In the genomic region with DNA sequence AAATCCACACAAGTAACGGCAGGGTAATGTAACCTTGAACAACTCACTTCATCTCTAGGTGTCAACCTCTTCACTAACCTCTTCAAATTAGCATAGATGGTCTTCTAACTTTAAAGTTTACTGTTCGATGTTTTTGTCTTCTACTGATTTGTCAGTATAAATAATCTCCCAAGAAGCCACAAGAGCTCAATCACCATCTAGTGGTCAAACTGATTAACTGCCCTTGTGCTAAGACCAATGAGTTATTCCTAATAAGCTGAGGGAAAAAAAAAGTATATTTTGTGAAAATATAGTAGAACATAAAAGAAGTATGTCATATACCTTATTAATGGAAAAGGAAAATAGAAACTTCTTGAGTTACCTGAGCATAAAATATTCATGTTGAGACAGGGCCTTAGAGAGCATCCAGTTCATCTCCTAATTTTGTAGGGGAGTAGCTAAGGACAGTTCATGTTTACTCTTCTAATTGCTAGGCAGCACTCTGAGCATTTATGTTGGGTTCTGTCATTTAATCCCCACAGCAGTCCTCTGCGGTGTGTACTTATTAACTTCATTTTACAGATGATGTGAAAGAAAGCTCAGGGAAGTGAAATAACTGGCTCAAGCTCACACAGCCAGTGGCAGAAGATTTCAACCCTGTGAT, we compare ENCODE assay signal across 8 cellular contexts.
DNase-seq lines count a peak whose midpoint lies in the region; ATAC-seq and TF ChIP-seq lines count a peak whose summit lies in the region.

No MANE protein-coding gene starts in this region.

- H3K4me3 ChIP-seq in liver (ENCODE audit: low read depth in 1 of 3, low read length in 3 of 3): no peak overlapping the region

- 58% methylated on average over 3 of the region's 3 CpGs for WGBS in liver

- ATAC-seq in HG02852 (IDR thresholded peaks at IDR 0.05; ENCODE audit: unreplicated experiment): peak; percentile 78

- no peaks in the 10 kb centered on the region for H3K9me3 ChIP-seq in liver (ENCODE audit: control insufficient read depth in 4 of 4, low read length in 3 of 4)

- no peak overlapping the region for H3K27ac ChIP-seq in liver (ENCODE audit: low read depth in 1 of 2, low read length in 2 of 2)

- peak; percentile 46 for DNase-seq in A172 (ENCODE audit: low spot score)
- DNase-seq in GM10266 (ENCODE audit: extremely low spot score): peak; percentile 49
- peak; percentile 33 for DNase-seq in NCI-H524 treated with DMSO at 0.1 percent for 48 hours (lab: John Stamatoyannopoulos, UW)
- peak; percentile 31 for DNase-seq in cerebellum (ENCODE audit: low spot score)
- no peak for DNase-seq in stimulated activated CD4-positive, alpha-beta T cell treated with anti-CD3 and anti-CD28 coated beads, Interleukin-12 subunit alpha, Interleukin-12 subunit beta, amount 100 ng/mL, for 4 hours
- DNase-seq in C1 segment of cervical spinal cord (lab: John Stamatoyannopoulos, UW): no peak

- peak; percentile 97 to 98 for TF ChIP-seq RAD21 in liver (IDR thresholded peaks at IDR 0.05)

- H3K36me3 ChIP-seq in liver (ENCODE audit: control insufficient read depth in 4 of 4, insufficient read depth in 3 of 4, low read depth in 1 of 4, low read length in 3 of 4): peaks cover 5 to 50% (median 24%) of the 10 kb centered on the region in 4 donors

- no peaks in the 10 kb centered on the region for H3K27me3 ChIP-seq in liver (ENCODE audit: control insufficient read depth in 4 of 4, insufficient read depth in 4 of 4, low read length in 3 of 4)

- TF ChIP-seq CTCF in GM10266 (IDR thresholded peaks at IDR 0.05; ENCODE audit: control insufficient read depth, insufficient read depth, low read depth, missing control alignments) (peak; percentile 68), liver (IDR thresholded peaks at IDR 0.05; ENCODE audit: low read depth, low read length, missing input control) (peak; percentile 76)

- H3K4me1 ChIP-seq in liver (ENCODE audit: control insufficient read depth in 4 of 4, insufficient read depth in 4 of 4, low read length in 3 of 4): peaks cover 0 to 7% (median 3%) of the 10 kb centered on the region in 4 donors

- no peak overlapping the region for H3K9ac ChIP-seq in liver (ENCODE audit: low read depth in 1 of 2, low read length in 2 of 2)

TF ChIP-seq in liver, 16 proteins besides CTCF, POLR2A, EP300 and RAD21:
- no peak for TF ChIP-seq FOXA2 (IDR thresholded peaks at IDR 0.05)
- no peak for TF ChIP-seq EGR1 (IDR thresholded peaks at IDR 0.05; ENCODE audit: low read depth in 2 of 2)
- no peak for TF ChIP-seq HNF4G (IDR thresholded peaks at IDR 0.05)
- no peak for TF ChIP-seq TAF1 (conservative IDR thresholded peaks at IDR 0.05)
- TF ChIP-seq, protein P1, sequence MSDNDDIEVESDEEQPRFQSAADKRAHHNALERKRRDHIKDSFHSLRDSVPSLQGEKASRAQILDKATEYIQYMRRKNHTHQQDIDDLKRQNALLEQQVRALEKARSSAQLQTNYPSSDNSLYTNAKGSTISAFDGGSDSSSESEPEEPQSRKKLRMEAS (IDR thresholded peaks at IDR 0.05): no peak
- no peak for TF ChIP-seq HNF4A (conservative IDR thresholded peaks at IDR 0.05)
- no peak for TF ChIP-seq NR2F2 (IDR thresholded peaks at IDR 0.05)
- TF ChIP-seq, protein P2, sequence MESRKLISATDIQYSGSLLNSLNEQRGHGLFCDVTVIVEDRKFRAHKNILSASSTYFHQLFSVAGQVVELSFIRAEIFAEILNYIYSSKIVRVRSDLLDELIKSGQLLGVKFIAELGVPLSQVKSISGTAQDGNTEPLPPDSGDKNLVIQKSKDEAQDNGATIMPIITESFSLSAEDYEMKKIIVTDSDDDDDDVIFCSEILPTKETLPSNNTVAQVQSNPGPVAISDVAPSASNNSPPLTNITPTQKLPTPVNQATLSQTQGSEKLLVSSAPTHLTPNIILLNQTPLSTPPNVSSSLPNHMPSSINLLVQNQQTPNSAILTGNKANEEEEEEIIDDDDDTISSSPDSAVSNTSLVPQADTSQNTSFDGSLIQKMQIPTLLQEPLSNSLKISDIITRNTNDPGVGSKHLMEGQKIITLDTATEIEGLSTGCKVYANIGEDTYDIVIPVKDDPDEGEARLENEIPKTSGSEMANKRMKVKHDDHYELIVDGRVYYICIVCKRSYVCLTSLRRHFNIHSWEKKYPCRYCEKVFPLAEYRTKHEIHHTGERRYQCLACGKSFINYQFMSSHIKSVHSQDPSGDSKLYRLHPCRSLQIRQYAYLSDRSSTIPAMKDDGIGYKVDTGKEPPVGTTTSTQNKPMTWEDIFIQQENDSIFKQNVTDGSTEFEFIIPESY (IDR thresholded peaks at IDR 0.05): no peak

Comparison
In these comparisons a context has a peak if more than half of its experiments do, and no peak if none do; other contexts are left out.
1. DNase-seq: peak in A172 (single experiment), GM10266 (single experiment), NCI-H524 treated with DMSO at 0.1 percent for 48 hours (single experiment) and cerebellum (single experiment); none in stimulated activated CD4-positive, alpha-beta T cell treated with anti-CD3 and anti-CD28 coated beads, Interleukin-12 subunit alpha, Interleukin-12 subunit beta, amount 100 ng/mL, for 4 hours (single experiment) and C1 segment of cervical spinal cord (0 of 14).